17 cellular contexts compared by ENCODE assay signal in the genomic region with DNA sequence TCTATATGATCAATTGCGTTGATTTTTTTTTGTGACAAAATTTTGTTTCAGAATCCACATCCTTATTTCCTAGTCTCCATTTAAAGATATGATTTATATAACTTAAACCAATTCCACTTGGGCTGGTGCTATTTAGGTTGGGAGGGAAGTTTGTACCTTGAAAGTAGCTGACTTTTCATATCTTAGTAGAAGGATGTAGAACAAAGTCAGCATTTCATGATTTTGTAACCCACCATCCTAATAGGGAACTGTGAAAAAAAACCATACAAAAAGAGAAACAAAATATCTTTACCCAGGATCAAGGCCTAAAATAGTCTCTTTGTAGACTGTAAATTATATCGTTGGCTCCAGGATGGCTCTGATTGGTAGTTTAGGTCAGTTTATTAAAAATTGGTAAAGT. TPM values are rescaled to one million over a fixed set of nuclear protein-coding genes. Genes with fewer than 3 reads are reported as not detected.
DNase-seq lines count a peak whose midpoint lies in the region; ATAC-seq, FAIRE-seq and TF ChIP-seq lines count a peak whose summit lies in the region.
"Had no signal": no experiment of that assay in that cellular context is flagged by ENCODE, and none has a peak within 500 bp of the region (broad histone marks: within the 10 kb centered on the region; RNA-seq: fewer than 3 reads in every experiment).

No MANE protein-coding gene starts in this region.

- peak; percentile 65 for FAIRE-seq in GM12892 (lab: Jason Lieb, UNC)

- no peaks in the 10 kb centered on the region for H3K36me3 Mint-ChIP-seq in natural killer cell treated with Interleukin-12 subunit alpha and Interleukin-12 subunit beta and Interleukin-15 and Interleukin-18, amount 100 ng/mL, for 72 hours
- H3K36me3 Mint-ChIP-seq: CD8-positive, alpha-beta memory T cell had no signal

- ATAC-seq in HG03457 (IDR thresholded peaks at IDR 0.05; ENCODE audit: unreplicated experiment) = no peak
- ATAC-seq in natural killer cell treated with Interleukin-12 subunit alpha and Interleukin-12 subunit beta and Interleukin-15 and Interleukin-18, amount 100 ng/mL, for 72 hours = no peak
- ATAC-seq: GM23338 had no signal

- peaks cover 0 to 4% of the 10 kb centered on the region in 2 donors for H3K27me3 Mint-ChIP-seq in natural killer cell treated with Interleukin-12 subunit alpha and Interleukin-12 subunit beta and Interleukin-15 and Interleukin-18, amount 100 ng/mL, for 72 hours
- H3K27me3 Mint-ChIP-seq: B cell; CD4-positive, alpha-beta T cell; CD8-positive, alpha-beta memory T cell had no signal

- peaks cover 0 to 8% of the 10 kb centered on the region in 2 donors for H3K4me1 Mint-ChIP-seq in natural killer cell treated with Interleukin-12 subunit alpha and Interleukin-12 subunit beta and Interleukin-15 and Interleukin-18, amount 100 ng/mL, for 72 hours (ENCODE audit: low read depth in 2 of 2)

- no peak overlapping the region for H3K27ac Mint-ChIP-seq in natural killer cell treated with Interleukin-12 subunit alpha and Interleukin-12 subunit beta and Interleukin-15 and Interleukin-18, amount 100 ng/mL, for 72 hours
- H3K27ac Mint-ChIP-seq: B cell; CD4-positive, alpha-beta T cell; CD8-positive, alpha-beta memory T cell; GM23338 had no signal

- H3K9me3 Mint-ChIP-seq in natural killer cell treated with Interleukin-12 subunit alpha and Interleukin-12 subunit beta and Interleukin-15 and Interleukin-18, amount 100 ng/mL, for 72 hours = no peaks in the 10 kb centered on the region
- H3K9me3 Mint-ChIP-seq: CD4-positive, alpha-beta T cell; CD8-positive, alpha-beta memory T cell; GM23338 had no signal

- TF ChIP-seq CTCF in coronary artery (IDR thresholded peaks at IDR 0.05) = no peak

- no peak overlapping the region for H3K4me3 ChIP-seq in coronary artery
- H3K4me3 ChIP-seq: BLaER1, GM23338, HAP-1 had no signal

- H3K4me3 Mint-ChIP-seq in natural killer cell treated with Interleukin-12 subunit alpha and Interleukin-12 subunit beta and Interleukin-15 and Interleukin-18, amount 100 ng/mL, for 72 hours = no peak overlapping the region
- H3K4me3 Mint-ChIP-seq: B cell; CD4-positive, alpha-beta T cell; CD8-positive, alpha-beta memory T cell; GM23338 had no signal

- TF ChIP-seq POLR2A in GM12892 (IDR thresholded peaks at IDR 0.05; ENCODE audit: low read depth, low read length) = no peak

- no peak overlapping the region for H3K27ac ChIP-seq in coronary artery
- H3K27ac ChIP-seq: BLaER1, C4-2B had no signal

- DNase-seq in GM12892 (ENCODE audit: insufficient read length) (no peak), RPMI8226 (peak; percentile 47), medulla oblongata (ENCODE audit: extremely low spot score) (peak; percentile 53), OCI-M1 (lab: John Stamatoyannopoulos, UW) (no peak), coronary artery (ENCODE audit: low spot score) (no peak)
- no peak for DNase-seq in natural killer cell treated with Interleukin-12 subunit alpha and Interleukin-12 subunit beta and Interleukin-15 and Interleukin-18, amount 100 ng/mL, for 72 hours (ENCODE audit: low spot score)
- DNase-seq: CD4-positive, alpha-beta T cell; CD8-positive, alpha-beta memory T cell; DMS53; DMS79 treated with DMSO at 0.1 percent for 48 hours; GF-D8 had no signal

RNA-seq across cellular contexts. Expression of a gene that starts 8.3 kb away (rescaled TPM):
- polyA plus RNA-seq in GM12892 (2012; ENCODE audit: missing spikeins) = 1.5 TPM
- 1 to 10 TPM; 1.7 to 3.2 TPM for total RNA-seq in natural killer cell treated with Interleukin-12 subunit alpha and Interleukin-12 subunit beta and Interleukin-15 and Interleukin-18, amount 100 ng/mL, for 72 hours

Comparison
In these comparisons a context has a peak if more than half of its experiments do, and no peak if none do; other contexts are left out.
1. DNase-seq: peak in RPMI8226 (single experiment) and medulla oblongata (single experiment); none in GM12892 (single experiment), OCI-M1 (single experiment), coronary artery (single experiment) and natural killer cell treated with Interleukin-12 subunit alpha and Interleukin-12 subunit beta and Interleukin-15 and Interleukin-18, amount 100 ng/mL, for 72 hours (single experiment).